8 cellular contexts compared by ENCODE assay signal in the genomic region with DNA sequence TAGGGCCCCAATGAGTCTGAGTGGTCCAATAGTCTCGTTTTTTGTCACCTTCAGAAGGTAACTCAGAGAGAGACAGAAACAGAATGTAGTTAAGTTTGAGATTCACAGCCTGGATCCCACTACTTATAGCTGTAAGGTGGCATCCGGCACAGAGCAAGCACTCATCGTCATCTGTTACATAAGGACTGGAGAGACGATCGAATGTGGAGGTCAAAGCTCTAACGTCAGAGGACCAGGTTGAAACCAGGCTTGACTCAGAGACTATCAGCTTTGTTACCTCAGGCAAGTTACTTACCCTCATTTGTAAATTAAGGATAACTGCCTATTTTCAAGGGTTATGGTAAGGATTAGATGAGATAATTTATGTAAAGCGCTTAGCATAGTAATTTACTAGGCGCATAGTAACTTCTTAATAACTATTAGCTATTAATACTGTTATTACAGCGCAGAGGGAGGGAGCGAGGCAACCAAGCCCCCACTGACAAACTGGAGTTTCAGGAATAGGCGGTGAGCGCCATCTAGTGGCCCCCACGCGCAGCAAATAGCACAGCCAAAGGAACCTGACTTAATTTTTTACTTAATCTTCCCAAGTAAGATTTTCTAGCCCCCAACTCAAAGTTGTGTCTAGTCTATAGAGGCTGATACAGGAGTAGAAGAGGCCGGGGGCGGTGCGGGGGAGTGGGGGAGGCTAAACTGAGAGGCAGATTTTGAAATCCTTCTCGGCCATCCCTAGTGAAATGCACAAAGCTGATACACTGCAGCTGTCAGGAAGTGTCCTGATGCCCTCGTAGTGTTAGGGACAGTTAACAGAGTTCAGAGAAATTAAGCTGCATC. TPM values are rescaled to one million over a fixed set of nuclear protein-coding genes. Genes with fewer than 3 reads are reported as not detected.
DNase-seq lines count a peak whose midpoint lies in the region; ATAC-seq and TF ChIP-seq lines count a peak whose summit lies in the region.

No MANE protein-coding gene starts in this region.

- no peak overlapping the region for H3K27ac Mint-ChIP-seq in stimulated activated naive CD8-positive, alpha-beta T cell treated with anti-CD3 and anti-CD28 coated beads, Interleukin-15, amount 100 ng/mL, for 72 hours

- no peaks in the 10 kb centered on the region for H3K9me3 Mint-ChIP-seq in stimulated activated naive CD8-positive, alpha-beta T cell treated with anti-CD3 and anti-CD28 coated beads, Interleukin-15, amount 100 ng/mL, for 72 hours

- H3K27me3 ChIP-seq in GM06990 (replicated peaks; ENCODE audit: control insufficient read depth, insufficient read depth, low read length), result no peaks in the 10 kb centered on the region
- H3K27me3 ChIP-seq in WERI-Rb-1 (ENCODE audit: insufficient read depth, low read depth, severe bottlenecking), result peaks cover 75% of the 10 kb centered on the region

- ATAC-seq in GM21786 (IDR thresholded peaks at IDR 0.05; ENCODE audit: unreplicated experiment), result peak; percentile 70
- peak; percentile 55 for ATAC-seq in stimulated activated naive CD8-positive, alpha-beta T cell treated with anti-CD3 and anti-CD28 coated beads, Interleukin-15, amount 100 ng/mL, for 72 hours
- no peak for ATAC-seq in GM21360 (IDR thresholded peaks at IDR 0.05; ENCODE audit: unreplicated experiment)

- H3K9me3 ChIP-seq in WERI-Rb-1 (ENCODE audit: severe bottlenecking), result no peaks in the 10 kb centered on the region

- H3K36me3 ChIP-seq in GM06990 (ENCODE audit: control insufficient read depth, insufficient read depth, low read length) (no peaks in the 10 kb centered on the region), WERI-Rb-1 (no peaks in the 10 kb centered on the region)

- H3K4me3 Mint-ChIP-seq in stimulated activated naive CD8-positive, alpha-beta T cell treated with anti-CD3 and anti-CD28 coated beads, Interleukin-15, amount 100 ng/mL, for 72 hours, result no peak overlapping the region

- no peaks in the 10 kb centered on the region for H3K4me1 Mint-ChIP-seq in stimulated activated naive CD8-positive, alpha-beta T cell treated with anti-CD3 and anti-CD28 coated beads, Interleukin-15, amount 100 ng/mL, for 72 hours

- H3K27me3 Mint-ChIP-seq in stimulated activated naive CD8-positive, alpha-beta T cell treated with anti-CD3 and anti-CD28 coated beads, Interleukin-15, amount 100 ng/mL, for 72 hours, result peaks cover 21% of the 10 kb centered on the region

- no peak overlapping the region for H3K27ac ChIP-seq in WERI-Rb-1

- TF ChIP-seq CTCF in GM06990 (IDR thresholded peaks at IDR 0.05; ENCODE audit: insufficient read depth, low read length, poor library complexity, severe bottlenecking), result peak; percentile 90
- TF ChIP-seq CTCF in WERI-Rb-1 (IDR thresholded peaks at IDR 0.05; ENCODE audit: low read depth, low read length), result peak; percentile 69

- H3K4me3 ChIP-seq in GM06990 (replicated peaks; ENCODE audit: low read depth, low read length), result no peak overlapping the region
- no peak overlapping the region for H3K4me3 ChIP-seq in WERI-Rb-1 (ENCODE audit: low read depth, low read length)

- peak; percentile 6 for DNase-seq in GM06990 (ENCODE audit: extremely low read depth, insufficient read length)
- DNase-seq in M059J (ENCODE audit: low read depth), result peak; percentile 34
- peak; percentile 36 for DNase-seq in WERI-Rb-1
- peak; percentile 72 for DNase-seq in ecto neural progenitor cell (ENCODE audit: low spot score)
- peak; percentile 40 for DNase-seq in midbrain (lab: John Stamatoyannopoulos, UW)
- DNase-seq in stimulated activated naive CD8-positive, alpha-beta T cell treated with anti-CD3 and anti-CD28 coated beads, Interleukin-15, amount 100 ng/mL, for 72 hours, result peak; percentile 30 to 36

RNA-seq across cellular contexts. Expression of a gene that starts 29.0 kb away (rescaled TPM):
- total RNA-seq in M059J (2014; rRNA removed; shearing (Covaris generic)), result 88.0 and 119 TPM in 2 replicates

Comparison
In these comparisons a context has a peak if more than half of its experiments do, and no peak if none do; other contexts are left out.
1. DNase-seq: peak in every context shown above with its lines; median percentile 72 in ecto neural progenitor cell; 40 in midbrain; 36 in WERI-Rb-1; 34 in M059J; 33 in stimulated activated naive CD8-positive, alpha-beta T cell treated with anti-CD3 and anti-CD28 coated beads, Interleukin-15, amount 100 ng/mL, for 72 hours; 6 in GM06990.